Comparison of ENCODE assay signal across 18 cellular contexts in genomic region chr14:36870776-36871175, GRCh38.
DNase-seq lines count a peak whose midpoint lies in the region; ATAC-seq, FAIRE-seq and TF ChIP-seq lines count a peak whose summit lies in the region.
"Had no signal": no experiment of that assay in that cellular context is flagged by ENCODE, and none has a peak within 500 bp of the region (broad histone marks: within the 10 kb centered on the region; RNA-seq: fewer than 3 reads in every experiment).

No MANE protein-coding gene starts in this region.

- no peak overlapping the region for H3K4me3 ChIP-seq in HepG2 (replicated peaks in 1 of 3; ENCODE audit: insufficient read depth in 1 of 3, low read depth in 2 of 3, low read length in 3 of 3)
- no peak overlapping the region for H3K4me3 ChIP-seq in right lobe of liver
- no peak overlapping the region for H3K4me3 ChIP-seq in PC-3 (ENCODE audit: low read length)
- no peak overlapping the region for H3K4me3 ChIP-seq in bronchial epithelial cell (ENCODE audit: low read depth, low read length)
- H3K4me3 ChIP-seq in gastrocnemius medialis = no peak overlapping the region
- H3K4me3 ChIP-seq in brain microvascular endothelial cell (ENCODE audit: low read depth, low read length) = no peak overlapping the region
- H3K4me3 ChIP-seq in tibial nerve = no peak overlapping the region
- H3K4me3 ChIP-seq: GM23248 had no signal

- BruUV-seq in HepG2 (replicated peaks; lab: Mats Ljungman, UMichigan) (no TSS peak), PC-3 (replicated peaks; lab: Mats Ljungman, UMichigan) (no TSS peak)

- no peaks in the 10 kb centered on the region for H4K20me1 ChIP-seq in HepG2 (ENCODE audit: insufficient read depth, low read length)
- no peaks in the 10 kb centered on the region for H4K20me1 ChIP-seq in PC-3 (ENCODE audit: low read length)

- WGBS in HepG2 (ENCODE audit: low lambda C conversion rate) = 6% methylated on average over 5 of the region's 5 CpGs
- WGBS in right lobe of liver (ENCODE audit: insufficient coverage, low coverage, low lambda C conversion rate, missing lambda C conversion rate) = 65% methylated on average over 3 of the region's 5 CpGs
- 63 to 70% methylated on average over 5 of the region's 5 CpGs for WGBS in tibial nerve, 2 donors

- DNase-seq in HepG2 (ENCODE audit: low spot score) (no peak), right lobe of liver (no peak), HT1080 (ENCODE audit: low read depth) (peak; percentile 2), PC-3 (no peak), bronchial epithelial cell (ENCODE audit: low read depth) (no peak), gastrocnemius medialis (no peak), brain microvascular endothelial cell (no peak), tibial nerve (ENCODE audit: low spot score in 2 of 2) (no peak)
- DNase-seq: BE2C; CD8-positive, alpha-beta T cell; COR-L47; DMS153; GF-D8; GM23248; H7 had no signal

- TF ChIP-seq POLR2A in HepG2 (IDR thresholded peaks at IDR 0.05; ENCODE audit: insufficient read depth in 1 of 2, low read depth in 2 of 2, low read length in 2 of 2) (no peak), right lobe of liver (IDR thresholded peaks at IDR 0.05) (no peak), gastrocnemius medialis (IDR thresholded peaks at IDR 0.05) (no peak), tibial nerve (IDR thresholded peaks at IDR 0.05) (no peak)

- CTCF ChIA-PET in HepG2 (lab: Yijun Ruan, JAX; ENCODE audit: low intra/inter-chr PET ratio, low total read pairs) = no interaction called here
- CTCF ChIA-PET in PC-3 (lab: Charles Lee) = no interaction called here

- no peak for TF ChIP-seq RAD21 in HepG2 (CRISPR knock-in tag; IDR thresholded peaks at IDR 0.05)

- H3K4me1 ChIP-seq in HepG2 (ENCODE audit: insufficient read depth, low read length) (no peaks in the 10 kb centered on the region), right lobe of liver (no peaks in the 10 kb centered on the region), PC-3 (ENCODE audit: insufficient read depth, low read length) (peaks cover 7% of the 10 kb centered on the region; the same call in 1 of the 2 replicates), gastrocnemius medialis (no peaks in the 10 kb centered on the region), tibial nerve (no peaks in the 10 kb centered on the region)
- H3K4me1 ChIP-seq: BE2C had no signal

- H3F3A ChIP-seq in PC-3 (ENCODE audit: low read length, unreplicated experiment) = no peaks in the 10 kb centered on the region

- ATAC-seq in HepG2 (no peak; the same call in 1 of the 3 replicates), right lobe of liver (no peak), PC-3 (peak; percentile 31; the same call in 1 of the 2 replicates), gastrocnemius medialis (no peak)
- ATAC-seq: CD8-positive, alpha-beta T cell had no signal

- H3K27me3 ChIP-seq in HepG2 (ENCODE audit: control insufficient read depth in 1 of 2, insufficient read depth in 2 of 2, low read length in 2 of 2) (no peaks in the 10 kb centered on the region), right lobe of liver (no peaks in the 10 kb centered on the region), PC-3 (ENCODE audit: low read length) (no peaks in the 10 kb centered on the region), bronchial epithelial cell (ENCODE audit: control insufficient read depth, insufficient read depth, low read length) (no peaks in the 10 kb centered on the region), gastrocnemius medialis (no peaks in the 10 kb centered on the region), brain microvascular endothelial cell (replicated peaks) (no peaks in the 10 kb centered on the region), tibial nerve (no peaks in the 10 kb centered on the region)
- H3K27me3 ChIP-seq: BE2C had no signal

- H3K9me2 ChIP-seq in PC-3 (replicated peaks; ENCODE audit: low read length) = no peaks in the 10 kb centered on the region

- H3K27ac ChIP-seq in HepG2 (ENCODE audit: extremely low read length, insufficient read depth, low read length) (no peak overlapping the region), right lobe of liver (no peak overlapping the region), PC-3 (ENCODE audit: low read length) (no peak overlapping the region), gastrocnemius medialis (no peak overlapping the region), brain microvascular endothelial cell (no peak overlapping the region), tibial nerve (no peak overlapping the region)
- H3K27ac ChIP-seq: GM23248 had no signal

- FAIRE-seq in HepG2 (lab: Jason Lieb, UNC) (no peak), bronchial epithelial cell (lab: Jason Lieb, UNC) (peak; percentile 32)
- FAIRE-seq: A204.1, D721Med, HTR-8/SVneo had no signal

- H3K36me3 ChIP-seq in HepG2 (replicated peaks in 1 of 2; ENCODE audit: control insufficient read depth in 1 of 2, insufficient read depth in 2 of 2, low read length in 2 of 2) (no peaks in the 10 kb centered on the region), right lobe of liver (no peaks in the 10 kb centered on the region), PC-3 (ENCODE audit: low read depth, low read length) (no peaks in the 10 kb centered on the region), bronchial epithelial cell (ENCODE audit: control insufficient read depth, insufficient read depth, low read length) (no peaks in the 10 kb centered on the region), gastrocnemius medialis (no peaks in the 10 kb centered on the region), brain microvascular endothelial cell (replicated peaks) (no peaks in the 10 kb centered on the region), tibial nerve (no peaks in the 10 kb centered on the region)
- H3K36me3 ChIP-seq: BE2C had no signal

- TF ChIP-seq CTCF in HepG2 (CRISPR knock-in tag; IDR thresholded peaks at IDR 0.05) (no peak), right lobe of liver (IDR thresholded peaks at IDR 0.05) (no peak), PC-3 (conservative IDR thresholded peaks at IDR 0.05; ENCODE audit: low read depth, low read length) (no peak), bronchial epithelial cell (IDR thresholded peaks at IDR 0.05; ENCODE audit: insufficient read depth, low read length, severe bottlenecking) (no peak), gastrocnemius medialis (IDR thresholded peaks at IDR 0.05 in 4 of 5, conservative IDR thresholded peaks at IDR 0.05 in 1 of 5) (no peak), brain microvascular endothelial cell (IDR thresholded peaks at IDR 0.05; ENCODE audit: low read depth, low read length, missing control alignments) (no peak), tibial nerve (IDR thresholded peaks at IDR 0.05) (no peak)

- H3K4me2 ChIP-seq in HepG2 (ENCODE audit: low read depth, low read length) (no peak overlapping the region), PC-3 (ENCODE audit: low read length) (no peak overlapping the region)

- no peaks in the 10 kb centered on the region for H3K79me2 ChIP-seq in HepG2 (ENCODE audit: insufficient read depth, low read length)
- H3K79me2 ChIP-seq in PC-3 (ENCODE audit: low read length) = no peaks in the 10 kb centered on the region

- H3K9me3 ChIP-seq in HepG2 (ENCODE audit: low read length) (no peaks in the 10 kb centered on the region), right lobe of liver (no peaks in the 10 kb centered on the region), PC-3 (ENCODE audit: low read length) (no peaks in the 10 kb centered on the region), gastrocnemius medialis (no peaks in the 10 kb centered on the region), tibial nerve (peaks cover 0 to 4% (median 0%) of the 10 kb centered on the region in 4 donors)
- H3K9me3 ChIP-seq: BE2C had no signal

- POLR2A ChIA-PET in HepG2 (lab: Yijun Ruan, JAX) = no interaction called here
- POLR2A ChIA-PET in PC-3 (lab: Charles Lee; ENCODE audit: unreplicated experiment) = no interaction called here

- H2AFZ ChIP-seq in HepG2 (ENCODE audit: low read length) (no peak overlapping the region), PC-3 (ENCODE audit: low read length) (no peak overlapping the region)
- H2AFZ ChIP-seq: GM23248 had no signal

- in situ Hi-C loops in HepG2 (cut with HindIII; ENCODE audit: extremely low pct_ligation_motif_present, low pct_unique_long_range_greater_than_20kb) (no loop called here), gastrocnemius medialis (cut with MboI; ENCODE audit: low sequenced_read_pairs in 4 of 4) (no loop called here), brain microvascular endothelial cell (cut with HindIII; ENCODE audit: low pct_ligation_motif_present, low sequenced_read_pairs) (no loop called here)

- no peak for TF ChIP-seq EP300 in HepG2 (IDR thresholded peaks at IDR 0.05; ENCODE audit: low read depth in 2 of 2, low read length in 2 of 2)
- TF ChIP-seq EP300 in HepG2 (CRISPR knock-in tag; IDR thresholded peaks at IDR 0.05; ENCODE audit: borderline replicate concordance) = no peak
- TF ChIP-seq EP300 in tibial nerve (IDR thresholded peaks at IDR 0.05) = no peak

- intact Hi-C loops in HepG2 (cut with micrococcal nuclease; ENCODE audit: unreplicated experiment) (no loop called here), right lobe of liver (cut with DNase I) (no loop called here), PC-3 (cut with micrococcal nuclease) (no loop called here), gastrocnemius medialis (cut with DNase I; ENCODE audit: low total_unique reads) (no loop called here)

- H3K9ac ChIP-seq in HepG2 (ENCODE audit: insufficient read depth, low read depth, low read length) = no peak overlapping the region
- no peak overlapping the region for H3K9ac ChIP-seq in PC-3 (ENCODE audit: low read length)
- H3K9ac ChIP-seq: GM23248 had no signal

TF ChIP-seq in HepG2, 621 proteins besides CTCF, POLR2A, EP300 and RAD21:
- TF ChIP-seq MNT (IDR thresholded peaks at IDR 0.05) (peak; percentile 78), MAF1 (CRISPR knock-in tag; IDR thresholded peaks at IDR 0.05; ENCODE audit: borderline replicate concordance) (no peak), YY1 (IDR thresholded peaks at IDR 0.05; ENCODE audit: insufficient read depth, insufficient replicate concordance, low read depth, low read length) (no peak)
